24 cellular contexts compared by ENCODE assay signal in genomic region chr2:26453421-26454329, GRCh38. TPM values are rescaled to one million over a fixed set of nuclear protein-coding genes. Genes with fewer than 3 reads are reported as not detected.
"Had no signal": no experiment of that assay in that cellular context is flagged by ENCODE, and none has a peak within 500 bp of the region (broad histone marks: within the 10 kb centered on the region; RNA-seq: fewer than 3 reads in every experiment).

No MANE protein-coding gene starts in this region.

- FAIRE-seq: islet of Langerhans had no signal

- H3K4me3 ChIP-seq: cardiac muscle cell, esophagus squamous epithelium, gastrocnemius medialis, heart left ventricle, SK-N-MC, upper lobe of left lung had no signal

- H3K27ac ChIP-seq: cardiac muscle cell, gastrocnemius medialis, heart left ventricle, SK-N-MC, upper lobe of left lung, VCaP had no signal

- H3K36me3 ChIP-seq: cardiac muscle cell, esophagus squamous epithelium, gastrocnemius medialis, heart left ventricle, upper lobe of left lung had no signal

- ATAC-seq: activated CD8-positive, alpha-beta T cell treated with anti-CD3 and anti-CD28 coated beads, Interleukin-2, amount 10 ng/mL, durations not matched to agents 7 days and 5 days; heart left ventricle; left cardiac atrium; natural killer cell treated with Interleukin-12 subunit alpha and Interleukin-12 subunit beta and Interleukin-15 and Interleukin-18, amount 100 ng/mL, for 72 hours; stimulated activated naive CD8-positive, alpha-beta T cell treated with anti-CD3 and anti-CD28 coated beads, Interleukin-15, Interleukin-2, amounts not matched to agents 100 U/mL and 50 U/mL, for 24 hours had no signal

- H3K4me1 ChIP-seq: gastrocnemius medialis had no signal

- DNase-seq: activated CD4-positive, alpha-beta T cell treated with anti-CD3 and anti-CD28 coated beads for 1 hour; activated CD4-positive, alpha-beta T cell treated with anti-CD3 and anti-CD28 coated beads, Interleukin-2, amount 50 U/mL, for 1 hour; activated CD8-positive, alpha-beta T cell treated with anti-CD3 and anti-CD28 coated beads, Interleukin-2, amount 10 ng/mL, durations not matched to agents 7 days and 5 days; activated naive CD4-positive, alpha-beta T cell treated with anti-CD3 and anti-CD28 coated beads for 36 hours; activated T-cell treated with anti-CD3 and anti-CD28 coated beads, Interleukin-2, amount 50 U/mL, for 24 hours; amniotic stem cell; effector memory CD4-positive, alpha-beta T cell; esophagus squamous epithelium; gastrocnemius medialis; heart left ventricle; left cardiac atrium; occipital lobe; stimulated activated CD4-positive, alpha-beta T cell treated with anti-CD3 and anti-CD28 coated beads, Interleukin-4, amount 100 ng/mL, for 24 hours; stimulated activated naive CD8-positive, alpha-beta T cell treated with anti-CD3 and anti-CD28 coated beads, Interleukin-15, Interleukin-2, amounts not matched to agents 100 U/mL and 50 U/mL, for 24 hours; upper lobe of left lung had no signal

- H3K27me3 ChIP-seq: cardiac muscle cell, esophagus squamous epithelium, gastrocnemius medialis, heart left ventricle, upper lobe of left lung had no signal

- H3K9me3 ChIP-seq: esophagus squamous epithelium, gastrocnemius medialis, upper lobe of left lung had no signal

RNA-seq across cellular contexts. Expression of gene OTOF, which starts 24.2 kb away (rescaled TPM):
- total RNA-seq: cardiac muscle cell, chondrocyte had no signal

RNA-seq across cellular contexts. Expression of gene DRC1, which starts 52.0 kb away (rescaled TPM):
- total RNA-seq: activated CD8-positive, alpha-beta T cell treated with anti-CD3 and anti-CD28 coated beads, Interleukin-2, amount 10 ng/mL, durations not matched to agents 7 days and 5 days; activated naive CD4-positive, alpha-beta T cell treated with anti-CD3 and anti-CD28 coated beads for 36 hours; activated naive CD8-positive, alpha-beta T cell treated with anti-CD3 and anti-CD28 coated beads, Interleukin-2, amount 10 ng/mL, durations not matched to agents 7 days and 5 days; activated T-helper 2 cell treated with anti-CD3 and anti-CD28 coated beads, Interferon-gamma antibody, Interleukin-2, Interleukin-4, amounts not matched to agents 10 μg/mL and 5 μg/mL and 100 μg/mL, durations not matched to agents 14 hours and 24 hours and 36 hours; cardiac muscle cell; esophagus squamous epithelium; gastrocnemius medialis; left cardiac atrium; natural killer cell treated with Interleukin-12 subunit alpha and Interleukin-12 subunit beta and Interleukin-15 and Interleukin-18, amount 100 ng/mL, for 72 hours; subcutaneous adipose tissue had no signal
